In genomic region chr20:33392016-33392415, GRCh38 we compare ENCODE assay signal across 13 cellular contexts. TPM values are rescaled to one million over a fixed set of nuclear protein-coding genes. Genes with fewer than 3 reads are reported as not detected.
DNase-seq lines count a peak whose midpoint lies in the region; ATAC-seq, FAIRE-seq and TF ChIP-seq lines count a peak whose summit lies in the region.
"Had no signal": no experiment of that assay in that cellular context is flagged by ENCODE, and none has a peak within 500 bp of the region (broad histone marks: within the 10 kb centered on the region; RNA-seq: fewer than 3 reads in every experiment).

No MANE protein-coding gene starts in this region.

- H3K4me2 ChIP-seq in GM12878 (ENCODE audit: control insufficient read depth, insufficient read depth): no peak overlapping the region
- no peak overlapping the region for H3K4me2 ChIP-seq in mesendoderm (ENCODE audit: low read length)

- no peak overlapping the region for H3K9ac ChIP-seq in GM12878 (ENCODE audit: control insufficient read depth, insufficient read depth, low read length)
- no peak overlapping the region for H3K9ac ChIP-seq in mesendoderm (ENCODE audit: low read length)

- H2AFZ ChIP-seq in GM12878 (ENCODE audit: control insufficient read depth, low read depth, low read length): no peak overlapping the region

- no peak overlapping the region for H2BK120ac ChIP-seq in mesendoderm (ENCODE audit: low read depth, low read length)

- H3K56ac ChIP-seq in mesendoderm (ENCODE audit: low read length): no peak overlapping the region

- peak; percentile 75 for DNase-seq in AG09319 (ENCODE audit: extremely low read depth, low read depth)
- peak; percentile 73 for DNase-seq in HFF-Myc (ENCODE audit: extremely low read depth, low read depth)
- DNase-seq in GM12878 (ENCODE audit: low read depth, low spot score): no peak
- DNase-seq in mesendoderm: peak; percentile 54
- no peak for DNase-seq in GDM1 (lab: John Stamatoyannopoulos, UW)
- DNase-seq in left lobe of liver (ENCODE audit: low spot score): no peak
- no peak for DNase-seq in activated CD4-positive, alpha-beta T cell treated with anti-CD3 and anti-CD28 coated beads, Interleukin-2, amount 50 U/mL, for 4 hours
- DNase-seq: activated CD4-positive, alpha-beta T cell treated with anti-CD3 and anti-CD28 coated beads, Interleukin-2, amount 10 ng/mL, durations not matched to agents 24 days and 14 days; NCI-H1092; stimulated activated naive CD8-positive, alpha-beta T cell treated with anti-CD3 and anti-CD28 coated beads, Interleukin-15, amount 100 ng/mL, for 72 hours; T-cell had no signal

- TF ChIP-seq CTCF in AG09319 (IDR thresholded peaks at IDR 0.05; ENCODE audit: low read depth, low read length) (no peak), HFF-Myc (IDR thresholded peaks at IDR 0.05; ENCODE audit: low read depth, low read length, missing control alignments) (no peak), GM12878 (IDR thresholded peaks at IDR 0.05 in 2 of 3, conservative IDR thresholded peaks at IDR 0.05 in 1 of 3; ENCODE audit: control insufficient read depth in 2 of 3, extremely low read depth in 1 of 3, insufficient read depth in 1 of 3, low read depth in 3 of 3, low read length in 3 of 3) (no peak)

- H3K27me3 ChIP-seq in GM12878 (replicated peaks in 1 of 2; ENCODE audit: control insufficient read depth in 2 of 2, insufficient read depth in 2 of 2, low read length in 1 of 2) (no peaks in the 10 kb centered on the region), mesendoderm (ENCODE audit: insufficient read depth, low read length, poor library complexity) (no peaks in the 10 kb centered on the region)

- H3K79me1 ChIP-seq in mesendoderm (ENCODE audit: low read length): peaks cover 4% of the 10 kb centered on the region

- TF ChIP-seq RAD21 in GM12878 (IDR thresholded peaks at IDR 0.05; ENCODE audit: insufficient read depth, low read depth, low read length): no peak

- H3K27ac ChIP-seq in GM12878 (ENCODE audit: control insufficient read depth, insufficient read depth) (no peak overlapping the region), mesendoderm (ENCODE audit: low read depth, low read length) (no peak overlapping the region)

- no peaks in the 10 kb centered on the region for H3K9me3 ChIP-seq in GM12878 (replicated peaks; ENCODE audit: control insufficient read depth, insufficient read depth, low read length)

- TF ChIP-seq EP300 in GM12878 (IDR thresholded peaks at IDR 0.05; ENCODE audit: borderline replicate concordance in 1 of 2, control insufficient read depth in 1 of 2, low read depth in 2 of 2, low read length in 2 of 2): no peak

- TF ChIP-seq POLR2A in GM12878 (IDR thresholded peaks at IDR 0.05; ENCODE audit: low read depth, low read length): no peak

- no peak overlapping the region for H3K18ac ChIP-seq in mesendoderm (ENCODE audit: low read length)

- no peak overlapping the region for H4K5ac ChIP-seq in mesendoderm (ENCODE audit: low read length)

- no peak overlapping the region for H2BK15ac ChIP-seq in mesendoderm (replicated peaks; ENCODE audit: low read depth)

- RAD21 ChIA-PET in GM12878 (lab: Charles Lee; ENCODE audit: unreplicated experiment): no interaction called here

- H3K79me2 ChIP-seq in GM12878 (ENCODE audit: control insufficient read depth, insufficient read depth, low read length) (no peaks in the 10 kb centered on the region), mesendoderm (ENCODE audit: control insufficient read depth, insufficient read depth, low read length) (peaks cover 6% of the 10 kb centered on the region)

- intact Hi-C loops in GM12878 (cut with micrococcal nuclease; ENCODE audit: unreplicated experiment): no loop called here

- H3K4me1 ChIP-seq in GM12878 (ENCODE audit: control insufficient read depth, insufficient read depth, low read length) (no peaks in the 10 kb centered on the region), mesendoderm (ENCODE audit: control insufficient read depth, low read depth, low read length) (no peaks in the 10 kb centered on the region)

- H3K23ac ChIP-seq in mesendoderm (ENCODE audit: low read length): no peak overlapping the region

- in situ Hi-C loops in GM12878 (cut with MboI): no loop called here

- no peak overlapping the region for H4K8ac ChIP-seq in mesendoderm (ENCODE audit: low read depth, low read length)

- ATAC-seq in GM12878 (no peak), left lobe of liver (no peak), HG02884 (IDR thresholded peaks at IDR 0.05; ENCODE audit: unreplicated experiment) (no peak)
- ATAC-seq: stimulated activated naive CD8-positive, alpha-beta T cell treated with anti-CD3 and anti-CD28 coated beads, Interleukin-15, amount 100 ng/mL, for 72 hours; T-cell had no signal

- FAIRE-seq in GM12878 (lab: Jason Lieb, UNC): peak; percentile 23
- FAIRE-seq: bronchial epithelial cell had no signal

- no TSS peak for BruUV-seq in GM12878 (replicated peaks; lab: Mats Ljungman, UMichigan)

- no peak overlapping the region for H2BK5ac ChIP-seq in mesendoderm (ENCODE audit: low read length)

- SMC1A ChIA-PET in GM12878 (lab: Charles Lee; ENCODE audit: uncharacterized antibody, unreplicated experiment): interaction anchor here (0.7 kb wide), 1 partner anchor 30 kb away, joined by 3 read pairs; no protein-coding TSS in a partner anchor

- no peak overlapping the region for H3K4ac ChIP-seq in mesendoderm (ENCODE audit: low read depth, low read length)

- H3K4me3 ChIP-seq in HFF-Myc (replicated peaks; ENCODE audit: low read depth, low read length): no peak overlapping the region
- no peak overlapping the region for H3K4me3 ChIP-seq in GM12878
- no peak overlapping the region for H3K4me3 ChIP-seq in mesendoderm (ENCODE audit: low read length)

- WGBS in GM12878 (ENCODE audit: insufficient coverage, insufficient replicate concordance, low lambda C conversion rate, missing lambda C conversion rate): 56% methylated on average over 5 of the region's 5 CpGs
- WGBS in mesendoderm (ENCODE audit: extremely low coverage, insufficient coverage, low lambda C conversion rate): no CpG with 5 or more reads among the region's 5 CpGs

- CTCF ChIA-PET in GM12878 (lab: Yijun Ruan, JAX): no interaction called here

- H2AK5ac ChIP-seq in mesendoderm (ENCODE audit: low read length): no peak overlapping the region

- H4K20me1 ChIP-seq in GM12878 (ENCODE audit: control insufficient read depth, insufficient read depth): no peaks in the 10 kb centered on the region; the same call in 1 of the 2 replicates

- peaks cover 0 to 14% of the 10 kb centered on the region in 2 experiments for H3K36me3 ChIP-seq in GM12878 (ENCODE audit: control insufficient read depth in 2 of 2, insufficient read depth in 2 of 2, low read length in 1 of 2)
- peaks cover 3% of the 10 kb centered on the region for H3K36me3 ChIP-seq in mesendoderm (ENCODE audit: control insufficient read depth, insufficient read depth, low read length)

- POLR2A ChIA-PET in GM12878 (lab: Charles Lee): interaction anchor here (0.6 kb wide), 4 partner anchors 12 to 423 kb away, joined by 3 to 8 read pairs (median 4); no protein-coding TSS in a partner anchor

TF ChIP-seq in GM12878, 131 proteins besides CTCF, POLR2A, EP300 and RAD21 (continues in another document):
- TF ChIP-seq CBX5 (IDR thresholded peaks at IDR 0.05; ENCODE audit: low read depth): no peak
- TF ChIP-seq SIN3A (IDR thresholded peaks at IDR 0.05; ENCODE audit: low read depth, low read length): no peak

RNA-seq across cellular contexts. Expression of gene CDK5RAP1, which starts 9.3 kb away (rescaled TPM):
- 30.0 and 35.6 TPM in 2 replicates for total RNA-seq in GM12878 (2013; cell fraction: nucleolus; rRNA removed)
- 29.3 and 36.0 TPM in 2 replicates for total RNA-seq in GM12878 (2014; rRNA removed)
- total RNA-seq in GM12878 (2014; rRNA removed; fragmentation: Illumina TruSeq; extraction: Trizol): 34.2 and 38.5 TPM in 2 replicates
- 35.2 and 38.2 TPM in 2 replicates for total RNA-seq in GM12878 (2021)
- 20.4 TPM for polyA plus RNA-seq in GM12878 (2011; ENCODE audit: low read depth)
- polyA plus RNA-seq in GM12878 (2011; rRNA removed): 30.9 and 36.1 TPM in 2 replicates
- polyA plus RNA-seq in GM12878 (2011; cell fraction: cytosol; rRNA removed): 41.4 and 47.5 TPM in 2 replicates
- 46.7 and 53.7 TPM in 2 replicates for polyA plus RNA-seq in GM12878 (2011; cell fraction: nucleus; rRNA removed)
- polyA plus RNA-seq in GM12878 (2012): 22.6 and 22.9 TPM in 2 replicates
- polyA plus RNA-seq in GM12878 (2014; fragmentation: Illumina TruSeq; extraction: Trizol): 39.1 and 48.6 TPM in 2 replicates
- polyA plus RNA-seq in GM12878 (2014; fragmentation: Nextera tagmentation; extraction: Ambion mirVana): 10 to 100 TPM; 61.2 to 67.6 TPM
- 30.4 and 31.2 TPM in 2 replicates for polyA plus RNA-seq in GM12878 (2014; rRNA removed)
- polyA plus RNA-seq in GM12878 (2016; fragmentation: Nextera tagmentation; extraction: Ambion mirVana): 10 to 100 TPM; 53.2 to 55.0 TPM
- polyA minus RNA-seq in GM12878 (2011; rRNA and poly(A)+ RNA removed): 45.6 and 53.9 TPM in 2 replicates
- 11.6 and 14.2 TPM in 2 replicates for polyA minus RNA-seq in GM12878 (2011; cell fraction: cytosol; rRNA and poly(A)+ RNA removed)
- polyA minus RNA-seq in GM12878 (2011; cell fraction: nucleus; rRNA and poly(A)+ RNA removed): 14.4 and 27.3 TPM in 2 replicates
- polyA plus RNA-seq in mesendoderm (2013, experiment 1 of 2): 23.9 TPM
- polyA plus RNA-seq in mesendoderm (2013, experiment 2 of 2): 22.7 TPM
- total RNA-seq in left lobe of liver: 17.0 TPM

RNA-seq across cellular contexts. Expression of gene SNTA1, which starts 51.5 kb away (rescaled TPM):
- 0.15 and 0.39 TPM in 2 replicates for total RNA-seq in GM12878 (2013; cell fraction: nucleolus; rRNA removed)
- total RNA-seq in GM12878 (2014; rRNA removed): 4.1 and 5.1 TPM in 2 replicates
- 1.8 and 1.9 TPM in 2 replicates for total RNA-seq in GM12878 (2014; rRNA removed; fragmentation: Illumina TruSeq; extraction: Trizol)
- total RNA-seq in GM12878 (2021): 3.4 and 3.9 TPM in 2 replicates
- 1.00 TPM for polyA plus RNA-seq in GM12878 (2011; ENCODE audit: low read depth)
- polyA plus RNA-seq in GM12878 (2011; rRNA removed): 0.26 and 0.48 TPM in 2 replicates
- polyA plus RNA-seq in GM12878 (2011; cell fraction: cytosol; rRNA removed): 0.75 and 1.1 TPM in 2 replicates
- polyA plus RNA-seq in GM12878 (2011; cell fraction: nucleus; rRNA removed): 0.37 and 0.48 TPM in 2 replicates
- 2.0 and 2.1 TPM in 2 replicates for polyA plus RNA-seq in GM12878 (2012)
- 0.51 and 1.7 TPM in 2 replicates for polyA plus RNA-seq in GM12878 (2014; fragmentation: Illumina TruSeq; extraction: Trizol)
- polyA plus RNA-seq in GM12878 (2014; fragmentation: Nextera tagmentation; extraction: Ambion mirVana): under 1 TPM; 0.26 to 0.35 TPM
- 3.7 and 4.0 TPM in 2 replicates for polyA plus RNA-seq in GM12878 (2014; rRNA removed)
- polyA plus RNA-seq in GM12878 (2016; fragmentation: Nextera tagmentation; extraction: Ambion mirVana): 1 to 10 TPM in 1 of 2 experiments, under 1 TPM in 1; 0.42 to 3.7 TPM
- polyA minus RNA-seq in GM12878 (2011; rRNA and poly(A)+ RNA removed): 0.51 and 0.72 TPM in 2 replicates
- polyA minus RNA-seq in GM12878 (2011; cell fraction: cytosol; rRNA and poly(A)+ RNA removed): 0.83 TPM in 1 of 2 replicates, not detected in the other
- not detected in 2 replicates for polyA minus RNA-seq in GM12878 (2011; cell fraction: nucleus; rRNA and poly(A)+ RNA removed)
- 2.2 TPM for polyA plus RNA-seq in mesendoderm (2013, experiment 1 of 2)
- 2.7 TPM for polyA plus RNA-seq in mesendoderm (2013, experiment 2 of 2)
- 12.1 TPM for total RNA-seq in left lobe of liver

Comparison
In these comparisons a context has a peak if more than half of its experiments do, and no peak if none do; other contexts are left out.
1. DNase-seq: peak in AG09319 (single experiment), HFF-Myc (single experiment) and mesendoderm (single experiment); none in GM12878 (single experiment), GDM1 (single experiment), left lobe of liver (single experiment) and activated CD4-positive, alpha-beta T cell treated with anti-CD3 and anti-CD28 coated beads, Interleukin-2, amount 50 U/mL, for 4 hours (0 of 2).